In genomic region chr9:72173080-72173479, GRCh38 we compare ENCODE assay signal across 15 cellular contexts. TPM values are rescaled to one million over a fixed set of nuclear protein-coding genes. Genes with fewer than 3 reads are reported as not detected.
"Had no signal": no experiment of that assay in that cellular context is flagged by ENCODE, and none has a peak within 500 bp of the region (broad histone marks: within the 10 kb centered on the region; RNA-seq: fewer than 3 reads in every experiment).

No MANE protein-coding gene starts in this region.

- H3K4me1 ChIP-seq: lower lobe of right lung, sigmoid colon, spleen, tibial artery, uterus had no signal

- ATAC-seq: activated CD8-positive, alpha-beta memory T cell treated with anti-CD3 and anti-CD28 coated beads, Interleukin-2, amount 10 ng/mL, durations not matched to agents 7 days and 5 days; lower lobe of right lung; natural killer cell treated with Interleukin-12 subunit alpha and Interleukin-12 subunit beta and Interleukin-15 and Interleukin-18, amount 100 ng/mL, for 72 hours; stimulated activated memory B cell treated with anti-CD40 and anti-IgM and Interleukin-4, amounts not matched to agents 10 μg/mL and 1 μg/mL and 100 μg/mL, for 72 hours; WTC11 had no signal

- H3K27ac ChIP-seq: lower lobe of right lung, sigmoid colon, spleen, tibial artery, uterus had no signal

- H3K4me3 ChIP-seq: lower lobe of right lung, sigmoid colon, spleen, tibial artery, uterus had no signal

- H3K27me3 ChIP-seq: sigmoid colon, spleen, tibial artery, uterus had no signal

- H3K36me3 ChIP-seq: lower lobe of right lung, sigmoid colon, spleen, tibial artery, uterus had no signal

- DNase-seq: activated CD4-positive, alpha-beta memory T cell treated with anti-CD3 and anti-CD28 coated beads, Interleukin-2, amount 10 ng/mL, durations not matched to agents 7 days and 5 days; activated CD4-positive, alpha-beta T cell treated with anti-CD3 and anti-CD28 coated beads for 4 hours; activated CD8-positive, alpha-beta memory T cell treated with anti-CD3 and anti-CD28 coated beads, Interleukin-2, amount 10 ng/mL, durations not matched to agents 7 days and 5 days; effector CD8-positive, alpha-beta T cell; foreskin melanocyte; lower lobe of right lung; sigmoid colon; spleen; stimulated activated CD4-positive, alpha-beta T cell treated with anti-CD3 and anti-CD28 coated beads, Interleukin-4, amount 100 ng/mL, for 4 hours; tibial artery; uterus had no signal

- H3K9me3 ChIP-seq: lower lobe of right lung, sigmoid colon, spleen, tibial artery, uterus had no signal

RNA-seq across cellular contexts. Expression of gene GDA, which starts 23.8 kb away (rescaled TPM):
- total RNA-seq: activated CD4-positive, alpha-beta memory T cell treated with anti-CD3 and anti-CD28 coated beads, Interleukin-2, amount 10 ng/mL, durations not matched to agents 7 days and 5 days; activated CD8-positive, alpha-beta memory T cell treated with anti-CD3 and anti-CD28 coated beads, Interleukin-2, amount 10 ng/mL, durations not matched to agents 7 days and 5 days; endothelial cell of umbilical vein; natural killer cell treated with Interleukin-12 subunit alpha and Interleukin-12 subunit beta and Interleukin-15 and Interleukin-18, amount 100 ng/mL, for 72 hours had no signal
- polyA plus RNA-seq: endothelial cell of umbilical vein had no signal
